In genomic region chr7:76626989-76627642, GRCh38 we compare ENCODE assay signal across 1 cellular context.
TF ChIP-seq lines count a peak whose summit lies in the region.

Gene POMZP3 (minus strand): TSS chr7:76627279. CDS start chr7:76626064, 1,215 bp downstream.

TF ChIP-seq in K562, 482 proteins besides CTCF, POLR2A, EP300 and RAD21 (continued from another document and continues in another):
- peak; percentile 42 for TF ChIP-seq MXD1 (CRISPR knock-in tag; IDR thresholded peaks at IDR 0.05; ENCODE audit: borderline replicate concordance, poor library complexity, severe bottlenecking)
- TF ChIP-seq POLR2G (IDR thresholded peaks at IDR 0.05; ENCODE audit: low read depth, low read length), result peak; percentile 82
- TF ChIP-seq THAP7 (CRISPR knock-in tag; IDR thresholded peaks at IDR 0.05), result peak; percentile 89; the same call in 1 of the 2 replicates
- TF ChIP-seq SNIP1 (IDR thresholded peaks at IDR 0.05; ENCODE audit: low read depth), result peak; percentile 24; the same call in 1 of the 2 replicates
- TF ChIP-seq TAF1 (IDR thresholded peaks at IDR 0.05; ENCODE audit: control insufficient read depth, extremely low read depth, insufficient read depth, low read length, severe bottlenecking), result peak; percentile 34
- peak; percentile 92 for TF ChIP-seq KDM2B (CRISPR knock-in tag; IDR thresholded peaks at IDR 0.05)
- TF ChIP-seq ZBTB9 (CRISPR knock-in tag; IDR thresholded peaks at IDR 0.05), result peak; percentile 79; the same call in 1 of the 2 replicates
- peak; percentile 50; the same call in 1 of the 2 replicates for TF ChIP-seq MTA3 (IDR thresholded peaks at IDR 0.05; ENCODE audit: borderline replicate concordance)
- TF ChIP-seq YY1 (IDR thresholded peaks at IDR 0.05; ENCODE audit: borderline replicate concordance in 1 of 3, control insufficient read depth in 1 of 3, extremely low read depth in 1 of 3, insufficient read depth in 3 of 3, insufficient read length in 1 of 3, insufficient replicate concordance in 2 of 3, low read depth in 1 of 3, low read length in 2 of 3), result peak in 1 of 3 experiments; percentile 46
- peak; percentile 46 for TF ChIP-seq RBM22 (IDR thresholded peaks at IDR 0.05; ENCODE audit: low read depth, low read length, poor library complexity, severe bottlenecking)
- TF ChIP-seq MAX (CRISPR knock-in tag; IDR thresholded peaks at IDR 0.05), result 0 out of 2 replicates have a peak, but pooled peaks have one; percentile 31
- peak; percentile 31; the same call in 1 of the 2 replicates for TF ChIP-seq CTBP1 (IDR thresholded peaks at IDR 0.05; ENCODE audit: borderline replicate concordance)
- TF ChIP-seq ZNF212 (CRISPR knock-in tag; IDR thresholded peaks at IDR 0.05), result 0 out of 2 replicates have a peak, but pooled peaks have one; percentile 32
- TF ChIP-seq PHF8 (IDR thresholded peaks at IDR 0.05; ENCODE audit: borderline replicate concordance, low read length), result peak; percentile 34; the same call in 1 of the 2 replicates
- TF ChIP-seq THAP12 (CRISPR knock-in tag; IDR thresholded peaks at IDR 0.05), result peak; percentile 96
- peak; percentile 46; the same call in 1 of the 2 replicates for TF ChIP-seq EP400 (IDR thresholded peaks at IDR 0.05)
- peak; percentile 78 for TF ChIP-seq SUPT5H (IDR thresholded peaks at IDR 0.05)
- peak in 1 of 2 experiments; percentile 62; a peak in 2 of 4 replicates for TF ChIP-seq MAZ (CRISPR knock-in tag; conservative IDR thresholded peaks at IDR 0.05 in 1 of 2, IDR thresholded peaks at IDR 0.05 in 1 of 2)
- peak; percentile 80 for TF ChIP-seq SMAD4 (CRISPR knock-in tag; conservative IDR thresholded peaks at IDR 0.05)
- TF ChIP-seq RBBP5 (IDR thresholded peaks at IDR 0.05; ENCODE audit: borderline replicate concordance, insufficient read depth, low read length, poor library complexity, severe bottlenecking), result peak; percentile 23
- peak; percentile 69 for TF ChIP-seq ZNF143 (CRISPR knock-in tag; IDR thresholded peaks at IDR 0.05)
- peak; percentile 83; the same call in 1 of the 2 replicates for TF ChIP-seq PHB (CRISPR knock-in tag; IDR thresholded peaks at IDR 0.05)
- TF ChIP-seq MNT (conservative IDR thresholded peaks at IDR 0.05), result peak in 1 of 2 experiments; percentile 48; a peak in 1 of 4 replicates
- peak in 1 of 2 experiments; percentile 43; a peak in 1 of 4 replicates for TF ChIP-seq TEAD1 (CRISPR knock-in tag; IDR thresholded peaks at IDR 0.05)
- 0 out of 2 replicates have a peak, but pooled peaks have one; percentile 36 for TF ChIP-seq ZNF511 (CRISPR knock-in tag; IDR thresholded peaks at IDR 0.05)
- TF ChIP-seq KDM5B (IDR thresholded peaks at IDR 0.05; ENCODE audit: insufficient replicate concordance, low read depth, low read length), result peak; percentile 37
- peak; percentile 84; the same call in 1 of the 2 replicates for TF ChIP-seq ZBTB17 (CRISPR knock-in tag; IDR thresholded peaks at IDR 0.05)
- peak; percentile 75 for TF ChIP-seq RBFOX2 (IDR thresholded peaks at IDR 0.05; ENCODE audit: low read depth, low read length)
- TF ChIP-seq ZBTB12 (CRISPR knock-in tag; IDR thresholded peaks at IDR 0.05), result peak; percentile 84
- TF ChIP-seq CXXC5 (CRISPR knock-in tag; IDR thresholded peaks at IDR 0.05), result peak; percentile 79
- 0 out of 2 replicates have a peak, but pooled peaks have one; percentile 24 for TF ChIP-seq GABPB1 (CRISPR knock-in tag; IDR thresholded peaks at IDR 0.05)
- TF ChIP-seq ILF3 (IDR thresholded peaks at IDR 0.05; ENCODE audit: borderline replicate concordance), result peak; percentile 48; the same call in 1 of the 2 replicates
- peak; percentile 85 for TF ChIP-seq ZFX (CRISPR knock-in tag; IDR thresholded peaks at IDR 0.05)
- peak; percentile 90; the same call in 1 of the 2 replicates for TF ChIP-seq CGGBP1 (CRISPR knock-in tag; IDR thresholded peaks at IDR 0.05)
- TF ChIP-seq ERF (CRISPR knock-in tag; IDR thresholded peaks at IDR 0.05), result peak; percentile 91; the same call in 1 of the 2 replicates
- peak; percentile 40; the same call in 1 of the 2 replicates for TF ChIP-seq L3MBTL2 (IDR thresholded peaks at IDR 0.05)
- 0 out of 2 replicates have a peak, but pooled peaks have one; percentile 63 for TF ChIP-seq ZNF280B (CRISPR knock-in tag; IDR thresholded peaks at IDR 0.05)
- peak; percentile 48; the same call in 1 of the 2 replicates for TF ChIP-seq NFATC3 (IDR thresholded peaks at IDR 0.05)
- TF ChIP-seq CREM (IDR thresholded peaks at IDR 0.05; ENCODE audit: low read depth), result peak; percentile 80
- peak; percentile 39 for TF ChIP-seq NFIC (IDR thresholded peaks at IDR 0.05)
- 0 out of 4 replicates have a peak, but pooled peaks of 1 of the 2 experiments have one; percentile 15 for TF ChIP-seq UBTF (IDR thresholded peaks at IDR 0.05; ENCODE audit: borderline replicate concordance in 1 of 2, low read depth in 2 of 2, low read length in 2 of 2)
- peak; percentile 79 to 82 for TF ChIP-seq NRF1 (conservative IDR thresholded peaks at IDR 0.05 in 1 of 2, IDR thresholded peaks at IDR 0.05 in 1 of 2)
- peak; percentile 65 for TF ChIP-seq PHF20 (IDR thresholded peaks at IDR 0.05; ENCODE audit: partially characterized antibody)
- TF ChIP-seq CREB1 (IDR thresholded peaks at IDR 0.05), result peak; percentile 85
- peak; percentile 81 for TF ChIP-seq CREB1 (CRISPR knock-in tag; IDR thresholded peaks at IDR 0.05)
- peak; percentile 35 for TF ChIP-seq CCNT2 (IDR thresholded peaks at IDR 0.05; ENCODE audit: borderline replicate concordance, extremely low read depth, insufficient read length, low read depth, low read length)
- TF ChIP-seq C11orf30 (IDR thresholded peaks at IDR 0.05; ENCODE audit: low read depth), result peak; percentile 14; the same call in 1 of the 2 replicates
- peak; percentile 70 for TF ChIP-seq RB1 (IDR thresholded peaks at IDR 0.05; ENCODE audit: low read depth)
